ENCODE assay signal across 21 cellular contexts in the genomic region with DNA sequence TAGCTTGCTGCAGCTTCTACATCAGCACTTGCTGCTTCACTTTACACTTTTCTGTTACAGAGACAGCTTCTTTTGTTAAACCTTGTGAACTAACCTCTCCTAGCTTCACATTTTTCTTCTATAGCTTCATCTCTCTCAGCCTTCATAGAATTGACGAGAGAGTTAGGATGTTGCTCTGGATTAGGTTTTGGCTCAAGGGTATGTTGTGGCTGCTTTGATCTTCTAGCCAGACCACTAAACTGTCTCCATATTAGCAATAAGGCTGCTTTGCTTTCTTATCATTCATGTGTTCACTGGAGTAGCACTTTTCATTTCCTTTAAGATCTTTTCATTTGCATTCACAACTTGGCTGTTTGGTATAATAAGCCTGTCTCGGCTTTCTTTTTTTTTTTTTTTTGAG. TPM values are rescaled to one million over a fixed set of nuclear protein-coding genes. Genes with fewer than 3 reads are reported as not detected.
A peak's percentile ranks its signal among the peaks of the same experiment; 100 is the strongest.
DNase-seq lines count a peak whose midpoint lies in the region; ATAC-seq and TF ChIP-seq lines count a peak whose summit lies in the region.
"Had no signal": no experiment of that assay in that cellular context is flagged by ENCODE, and none has a peak within 500 bp of the region (broad histone marks: within the 10 kb centered on the region; RNA-seq: fewer than 3 reads in every experiment).

No MANE protein-coding gene starts in this region.

- no TSS peak for BruUV-seq in Caco-2 (replicated peaks; lab: Mats Ljungman, UMichigan)

- no peaks in the 10 kb centered on the region for H3F3A ChIP-seq in GM23338 (replicated peaks; ENCODE audit: low read depth)

- no peaks in the 10 kb centered on the region for H3K9me2 ChIP-seq in GM23338 (ENCODE audit: insufficient read depth)

- H4K20me1 ChIP-seq in BLaER1 (no peaks in the 10 kb centered on the region), GM23338 (replicated peaks; ENCODE audit: insufficient read depth) (no peaks in the 10 kb centered on the region)

- no peaks in the 10 kb centered on the region for H3K9me3 ChIP-seq in BLaER1
- no peaks in the 10 kb centered on the region for H3K9me3 ChIP-seq in Caco-2
- H3K9me3 ChIP-seq: BE2C had no signal

- DNase-seq in GM23338 (ENCODE audit: low spot score) = no peak
- DNase-seq in astrocyte of the hippocampus (ENCODE audit: low read depth, low spot score) = peak; percentile 40
- DNase-seq in memory B cell (ENCODE audit: low spot score in 2 of 2) = no peak
- no peak for DNase-seq in medulla oblongata (ENCODE audit: extremely low spot score)
- DNase-seq in Caco-2 = no peak
- DNase-seq in AG08395 (ENCODE audit: low spot score) = no peak
- DNase-seq: AML-193; BE2C; Calu3; CD4-positive, CD25-positive, alpha-beta regulatory T cell; CD8-positive, alpha-beta T cell; DMS53; DMS79 treated with DMSO at 0.1 percent for 48 hours; GF-D8; H7; HCEC 1CT had no signal

- H3K4me3 Mint-ChIP-seq in GM23338 = no peak overlapping the region
- no peak overlapping the region for H3K4me3 Mint-ChIP-seq in memory B cell
- no peak overlapping the region for H3K4me3 Mint-ChIP-seq in Caco-2 (ENCODE audit: unreplicated experiment)
- H3K4me3 Mint-ChIP-seq: CD4-positive, CD25-positive, alpha-beta regulatory T cell; CD8-positive, alpha-beta T cell had no signal

- H3K27ac Mint-ChIP-seq in GM23338 (no peak overlapping the region), memory B cell (peak overlapping the region; percentile 39), Caco-2 (ENCODE audit: unreplicated experiment) (no peak overlapping the region)
- H3K27ac Mint-ChIP-seq: CD8-positive, alpha-beta T cell had no signal

- no peaks in the 10 kb centered on the region for H3K36me3 ChIP-seq in BLaER1
- no peaks in the 10 kb centered on the region for H3K36me3 ChIP-seq in GM23338 (ENCODE audit: insufficient read depth)
- no peaks in the 10 kb centered on the region for H3K36me3 ChIP-seq in Caco-2 (ENCODE audit: control insufficient read depth, insufficient read depth, low read length)
- H3K36me3 ChIP-seq: BE2C had no signal

- H3K4me3 ChIP-seq in BLaER1 = no peak overlapping the region
- no peak overlapping the region for H3K4me3 ChIP-seq in GM23338
- H3K4me3 ChIP-seq in Caco-2 (ENCODE audit: low read depth, low read length) = no peak overlapping the region

- H3K4me1 ChIP-seq in BLaER1 (peaks cover 15% of the 10 kb centered on the region), GM23338 (ENCODE audit: insufficient read depth) (no peaks in the 10 kb centered on the region), Caco-2 (no peaks in the 10 kb centered on the region)
- H3K4me1 ChIP-seq: BE2C had no signal

- H3K27me3 ChIP-seq in BLaER1 (no peaks in the 10 kb centered on the region), GM23338 (ENCODE audit: insufficient read depth) (no peaks in the 10 kb centered on the region), Caco-2 (replicated peaks; ENCODE audit: control insufficient read depth, insufficient read depth, low read length) (no peaks in the 10 kb centered on the region)
- H3K27me3 ChIP-seq: BE2C had no signal

- CTCF ChIA-PET in Caco-2 (lab: Charles Lee) = interaction anchor here (0.7 to 1.6 kb wide), 2 partner anchors 35 to 67 kb away, joined by 3 to 9 read pairs; no protein-coding TSS in a partner anchor

- H3K4me1 Mint-ChIP-seq in GM23338 (no peaks in the 10 kb centered on the region), memory B cell (peaks cover 15% of the 10 kb centered on the region), Caco-2 (ENCODE audit: low read depth, unreplicated experiment) (no peaks in the 10 kb centered on the region)
- H3K4me1 Mint-ChIP-seq: CD4-positive, CD25-positive, alpha-beta regulatory T cell had no signal

- H3K4me2 ChIP-seq in BLaER1 = peak overlapping the region; percentile 61
- H3K4me2 ChIP-seq in GM23338 = no peak overlapping the region

- peak overlapping the region; percentile 23; the same call in 1 of the 2 replicates for H2AFZ ChIP-seq in GM23338

- TF ChIP-seq CTCF in GM23338 (conservative IDR thresholded peaks at IDR 0.05; ENCODE audit: low read depth in 2 of 2) (no peak), Caco-2 (IDR thresholded peaks at IDR 0.05; ENCODE audit: insufficient read depth in 1 of 2, low read depth in 1 of 2, low read length in 1 of 2, severe bottlenecking in 1 of 2, unreplicated experiment in 1 of 2) (no peak)

- intact Hi-C loops in Caco-2 (cut with micrococcal nuclease; ENCODE audit: unreplicated experiment) = no loop called here

- H3K27ac ChIP-seq in BLaER1 (no peak overlapping the region), GM23338 (ENCODE audit: low read depth) (no peak overlapping the region)
- H3K27ac ChIP-seq: 22Rv1, C4-2B had no signal

- H3K79me2 ChIP-seq in GM23338 (replicated peaks; ENCODE audit: insufficient read depth) = no peaks in the 10 kb centered on the region

- H3K36me3 Mint-ChIP-seq in GM23338 (ENCODE audit: low read depth) (no peaks in the 10 kb centered on the region), memory B cell (peaks cover 21% of the 10 kb centered on the region), Caco-2 (ENCODE audit: insufficient read depth, unreplicated experiment) (peaks cover 4% of the 10 kb centered on the region)
- H3K36me3 Mint-ChIP-seq: CD4-positive, CD25-positive, alpha-beta regulatory T cell; CD8-positive, alpha-beta T cell had no signal

- POLR2A ChIA-PET in Caco-2 (lab: Charles Lee) = interaction anchor here (0.6 kb wide), 1 partner anchor 90 kb away, joined by 6 read pairs; no protein-coding TSS in a partner anchor

- ATAC-seq in GM23338 (no peak), memory B cell (ENCODE audit: low read depth) (no peak), HG03045 (IDR thresholded peaks at IDR 0.05; ENCODE audit: unreplicated experiment) (no peak)
- ATAC-seq: CD8-positive, alpha-beta T cell had no signal

- no peak overlapping the region for H3K9ac ChIP-seq in BLaER1

- H3K9me3 Mint-ChIP-seq in GM23338 (no peaks in the 10 kb centered on the region), memory B cell (peaks cover 3% of the 10 kb centered on the region), Caco-2 (ENCODE audit: unreplicated experiment) (no peaks in the 10 kb centered on the region)
- H3K9me3 Mint-ChIP-seq: CD8-positive, alpha-beta T cell had no signal

- peaks cover 2% of the 10 kb centered on the region for H3K27me3 Mint-ChIP-seq in GM23338 (ENCODE audit: insufficient read depth, low read depth, poor library complexity)
- H3K27me3 Mint-ChIP-seq in memory B cell = no peaks in the 10 kb centered on the region
- H3K27me3 Mint-ChIP-seq in Caco-2 (ENCODE audit: insufficient read depth, unreplicated experiment) = no peaks in the 10 kb centered on the region
- H3K27me3 Mint-ChIP-seq: CD4-positive, CD25-positive, alpha-beta regulatory T cell had no signal

TF ChIP-seq in GM23338, 12 proteins besides CTCF, POLR2A, EP300 and RAD21 (continues in another document):
- TF ChIP-seq CREB1 (CRISPR knock-in tag; IDR thresholded peaks at IDR 0.05; ENCODE audit: low read depth) (no peak), JUNB (IDR thresholded peaks at IDR 0.05; ENCODE audit: unreplicated experiment) (no peak), NANOG (IDR thresholded peaks at IDR 0.05; ENCODE audit: borderline replicate concordance) (no peak), EZH2 (IDR thresholded peaks at IDR 0.05; ENCODE audit: low read depth, unreplicated experiment) (no peak), ZNF114 (CRISPR knock-in tag; IDR thresholded peaks at IDR 0.05) (no peak), REST (IDR thresholded peaks at IDR 0.05; ENCODE audit: unreplicated experiment) (no peak), ZNF331 (CRISPR knock-in tag; IDR thresholded peaks at IDR 0.05; ENCODE audit: low read depth) (no peak)
- TF ChIP-seq, protein P1, sequence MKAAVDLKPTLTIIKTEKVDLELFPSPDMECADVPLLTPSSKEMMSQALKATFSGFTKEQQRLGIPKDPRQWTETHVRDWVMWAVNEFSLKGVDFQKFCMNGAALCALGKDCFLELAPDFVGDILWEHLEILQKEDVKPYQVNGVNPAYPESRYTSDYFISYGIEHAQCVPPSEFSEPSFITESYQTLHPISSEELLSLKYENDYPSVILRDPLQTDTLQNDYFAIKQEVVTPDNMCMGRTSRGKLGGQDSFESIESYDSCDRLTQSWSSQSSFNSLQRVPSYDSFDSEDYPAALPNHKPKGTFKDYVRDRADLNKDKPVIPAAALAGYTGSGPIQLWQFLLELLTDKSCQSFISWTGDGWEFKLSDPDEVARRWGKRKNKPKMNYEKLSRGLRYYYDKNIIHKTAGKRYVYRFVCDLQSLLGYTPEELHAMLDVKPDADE (IDR thresholded peaks at IDR 0.05) = no peak

RNA-seq across cellular contexts. Expression of gene GRB14, which starts 46.3 kb away (rescaled TPM):
- total RNA-seq in GM23338 (2014; rRNA removed; shearing (Covaris generic)) = 11.3 and 16.0 TPM in 2 replicates
- polyA plus RNA-seq in GM23338 (2016; fragmentation: Nextera tagmentation; extraction: Ambion mirVana) = 28.0 and 28.9 TPM in 2 replicates
- total RNA-seq in Caco-2 (2022) = 10.1 and 12.7 TPM in 2 replicates
- total RNA-seq: CD8-positive, alpha-beta T cell had no signal
- polyA plus RNA-seq: AG04450; CD4-positive, CD25-positive, alpha-beta regulatory T cell had no signal
